Comparison of ENCODE assay signal across 9 cellular contexts in genomic region chr17:56910509-56911235, GRCh38. TPM values are rescaled to one million over a fixed set of nuclear protein-coding genes. Genes with fewer than 3 reads are reported as not detected.
DNase-seq lines count a peak whose midpoint lies in the region; ATAC-seq and TF ChIP-seq lines count a peak whose summit lies in the region.
"Had no signal": no experiment of that assay in that cellular context is flagged by ENCODE, and none has a peak within 500 bp of the region (broad histone marks: within the 10 kb centered on the region; RNA-seq: fewer than 3 reads in every experiment).

No MANE protein-coding gene starts in this region.

- no peak for TF ChIP-seq POLR2A in breast epithelium (IDR thresholded peaks at IDR 0.05)

- H3K36me3 ChIP-seq in BLaER1 treated with 17β-estradiol and CSF1 and Interleukin-3, amounts not matched to agents 10 nM and 100 nM, result peaks cover 20 to 62% (median 37%) of the 10 kb centered on the region in 11 experiments
- H3K36me3 ChIP-seq in breast epithelium, result peaks cover 10% of the 10 kb centered on the region

- H3K9ac ChIP-seq in BLaER1 treated with 17β-estradiol and CSF1 and Interleukin-3, amounts not matched to agents 10 nM and 100 nM, result peak overlapping the region in 10 of 11 experiments; percentile 2 to 97 (median 38); a peak in 10 of 22 replicates

- H3K27me3 Mint-ChIP-seq in IgD-negative memory B cell, result peaks cover 2% of the 10 kb centered on the region
- peaks cover 4% of the 10 kb centered on the region for H3K27me3 Mint-ChIP-seq in nephron (ENCODE audit: low read depth)

- H3K36me3 Mint-ChIP-seq in IgD-negative memory B cell (peaks cover 2% of the 10 kb centered on the region), nephron (ENCODE audit: low read depth) (peaks cover 26% of the 10 kb centered on the region)

- peak overlapping the region; percentile 93 to 98 (median 97) for H3K4me2 ChIP-seq in BLaER1 treated with 17β-estradiol and CSF1 and Interleukin-3, amounts not matched to agents 10 nM and 100 nM

- peak overlapping the region in 7 of 11 experiments; percentile 3 to 43 (median 12); a peak in 10 of 22 replicates for H3K27ac ChIP-seq in BLaER1 treated with 17β-estradiol and CSF1 and Interleukin-3, amounts not matched to agents 10 nM and 100 nM
- peak overlapping the region; percentile 48 to 64 for H3K27ac ChIP-seq in breast epithelium

- H3K27me3 ChIP-seq in BLaER1 treated with 17β-estradiol and CSF1 and Interleukin-3, amounts not matched to agents 10 nM and 100 nM, result no peaks in the 10 kb centered on the region
- no peaks in the 10 kb centered on the region for H3K27me3 ChIP-seq in breast epithelium

- peaks cover 25 to 69% (median 58%) of the 10 kb centered on the region in 11 experiments; a peak in 20 of 22 replicates for H4K20me1 ChIP-seq in BLaER1 treated with 17β-estradiol and CSF1 and Interleukin-3, amounts not matched to agents 10 nM and 100 nM

- H3K4me1 Mint-ChIP-seq in IgD-negative memory B cell, result peaks cover 47 to 61% (median 59%) of the 10 kb centered on the region in 3 donors
- H3K4me1 Mint-ChIP-seq in nephron, result peaks cover 4% of the 10 kb centered on the region

- H3K4me1 ChIP-seq in BLaER1 treated with 17β-estradiol and CSF1 and Interleukin-3, amounts not matched to agents 10 nM and 100 nM, result peaks cover 55 to 75% (median 66%) of the 10 kb centered on the region in 10 experiments
- peaks cover 4 to 5% of the 10 kb centered on the region in 2 donors for H3K4me1 ChIP-seq in breast epithelium

- H3K4me3 Mint-ChIP-seq in IgD-negative memory B cell (peak overlapping the region; percentile 55 to 90 (median 86)), nephron (peak overlapping the region; percentile 20 to 49 (median 40))

- TF ChIP-seq CTCF in breast epithelium (IDR thresholded peaks at IDR 0.05), result no peak
- TF ChIP-seq CTCF in nephron (IDR thresholded peaks at IDR 0.05; ENCODE audit: unreplicated experiment in 3 of 3), result no peak

- peak overlapping the region in 9 of 10 experiments; percentile 14 to 99 (median 91); a peak in 15 of 20 replicates for H3K4me3 ChIP-seq in BLaER1 treated with 17β-estradiol and CSF1 and Interleukin-3, amounts not matched to agents 10 nM and 100 nM
- peak overlapping the region in 2 of 3 donors; percentile 9 to 94 for H3K4me3 ChIP-seq in breast epithelium

- H3K9me3 ChIP-seq in BLaER1 treated with 17β-estradiol and CSF1 and Interleukin-3, amounts not matched to agents 10 nM and 100 nM (replicated peaks in 1 of 11), result no peaks in the 10 kb centered on the region
- no peaks in the 10 kb centered on the region for H3K9me3 ChIP-seq in breast epithelium

- intact Hi-C loops in breast epithelium (cut with DNase I; ENCODE audit: low total_unique reads), result no loop called here

- peak overlapping the region; percentile 86 to 93 (median 88) for H3K27ac Mint-ChIP-seq in IgD-negative memory B cell
- H3K27ac Mint-ChIP-seq in nephron, result no peak overlapping the region

- ATAC-seq in GM18867 (IDR thresholded peaks at IDR 0.05; ENCODE audit: unreplicated experiment), result no peak
- no peak for ATAC-seq in GM21737 (IDR thresholded peaks at IDR 0.05; ENCODE audit: unreplicated experiment)
- ATAC-seq in GM21529 (IDR thresholded peaks at IDR 0.05; ENCODE audit: unreplicated experiment), result no peak

- H3K9me3 Mint-ChIP-seq in IgD-negative memory B cell, result no peaks in the 10 kb centered on the region
- H3K9me3 Mint-ChIP-seq in nephron, result no peaks in the 10 kb centered on the region

- DNase-seq in breast epithelium (ENCODE audit: low spot score in 2 of 2) (no peak), kidney tubule cell (ENCODE audit: low spot score) (no peak)
- DNase-seq: mesendoderm had no signal

RNA-seq across cellular contexts. Expression of gene TRIM25, which starts 3.2 kb away (rescaled TPM):
- polyA plus RNA-seq in IgD-negative memory B cell, result 14.0 TPM
- total RNA-seq in breast epithelium, result 10 to 100 TPM; 29.9 to 61.0 (median 37.1) TPM

RNA-seq across cellular contexts. Expression of gene COIL, which starts 50.2 kb away (rescaled TPM):
- polyA plus RNA-seq in IgD-negative memory B cell, result 18.5 TPM
- 10 to 100 TPM in 2 of 3 donors, 1 to 10 TPM in 1; 8.8 to 23.0 (median 16.7) TPM for total RNA-seq in breast epithelium

Comparison
In these comparisons a context has a peak if more than half of its experiments do, and no peak if none do; other contexts are left out.
1. H3K27ac Mint-ChIP-seq: peak in IgD-negative memory B cell (3 of 3); none in nephron (0 of 3).